ENCODE assay signal across 8 cellular contexts in the genomic region with DNA sequence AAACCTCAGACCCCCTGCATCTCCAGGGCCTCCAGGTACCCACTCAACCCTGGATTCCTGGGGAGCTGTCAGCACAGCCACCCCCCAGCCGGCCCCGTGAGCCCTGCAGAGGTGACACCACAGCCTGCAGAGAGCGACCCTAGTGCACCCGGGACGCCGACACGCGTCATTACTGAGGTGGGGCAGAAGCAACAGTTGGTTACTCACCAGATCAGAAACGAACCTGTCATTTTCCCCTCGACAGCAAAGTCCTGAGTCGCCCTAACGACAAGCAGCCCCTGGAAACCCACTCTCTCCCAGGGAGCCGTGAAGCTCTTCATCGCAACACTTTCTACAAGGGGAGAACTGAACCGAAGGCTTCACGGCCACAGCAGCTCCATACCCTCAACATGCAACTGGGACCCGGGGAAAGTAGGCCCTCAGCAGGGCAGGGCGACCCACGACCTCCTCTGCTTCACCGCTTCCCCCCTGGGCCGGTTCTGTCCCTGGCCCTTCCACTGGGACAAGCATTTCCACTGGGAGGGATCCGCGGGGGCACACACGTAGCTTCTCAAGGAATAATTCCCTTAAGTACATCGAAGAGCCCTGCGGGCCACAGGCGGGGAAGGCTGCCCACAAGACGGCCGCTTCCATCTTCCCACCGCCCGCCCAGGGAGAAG. TPM values are rescaled to one million over a fixed set of nuclear protein-coding genes. Genes with fewer than 3 reads are reported as not detected.
A peak's percentile ranks its signal among the peaks of the same experiment; 100 is the strongest.
DNase-seq lines count a peak whose midpoint lies in the region; ATAC-seq, FAIRE-seq and TF ChIP-seq lines count a peak whose summit lies in the region.

No MANE protein-coding gene starts in this region.

- peaks cover 13% of the 10 kb centered on the region for H3K4me1 ChIP-seq in Caco-2
- H3K4me1 ChIP-seq in RWPE2 (ENCODE audit: insufficient read depth, poor library complexity, severe bottlenecking) = peaks cover 9% of the 10 kb centered on the region
- peaks cover 19% of the 10 kb centered on the region for H3K4me1 ChIP-seq in keratinocyte (ENCODE audit: control insufficient read depth, extremely low read depth, insufficient read depth, low read length)

- H2AFZ ChIP-seq in keratinocyte (ENCODE audit: control insufficient read depth, low read length) = no peak overlapping the region

- dilution Hi-C loops in keratinocyte (cut with MboI; ENCODE audit: extremely low pct_ligation_motif_present, low sequenced_read_pairs) = no loop called here

- peak overlapping the region; percentile 29 for H3K27ac ChIP-seq in RWPE2 (ENCODE audit: poor library complexity, severe bottlenecking)
- peak overlapping the region; percentile 84 for H3K27ac ChIP-seq in keratinocyte (ENCODE audit: control insufficient read depth, insufficient read depth, low read length)

- ATAC-seq in RWPE2 (ENCODE audit: low read depth) (peak; percentile 40; the same call in 2 of the 3 replicates), HG02678 (IDR thresholded peaks at IDR 0.05; ENCODE audit: unreplicated experiment) (no peak)
- ATAC-seq in activated naive CD4-positive, alpha-beta T cell treated with anti-CD3 and anti-CD28 coated beads, Interleukin-2, amount 50 U/mL, for 72 hours = peak; percentile 72 to 77

- H4K20me1 ChIP-seq in keratinocyte (ENCODE audit: control insufficient read depth, extremely low read depth, insufficient read depth, low read length) = peaks cover 36% of the 10 kb centered on the region

- no peaks in the 10 kb centered on the region for H3K9me3 ChIP-seq in Caco-2
- peaks cover 6% of the 10 kb centered on the region for H3K9me3 ChIP-seq in RWPE2 (ENCODE audit: severe bottlenecking)
- no peaks in the 10 kb centered on the region for H3K9me3 ChIP-seq in keratinocyte (ENCODE audit: control insufficient read depth, low read depth, low read length)

- peak overlapping the region; percentile 77 for H3K4me3 Mint-ChIP-seq in Caco-2 (ENCODE audit: unreplicated experiment)

- H3K79me2 ChIP-seq in keratinocyte (ENCODE audit: control insufficient read depth, insufficient read depth, low read length) = peaks cover 60% of the 10 kb centered on the region

- H3K9ac ChIP-seq in keratinocyte (ENCODE audit: control insufficient read depth, extremely low read depth, insufficient read depth, low read length) = peak overlapping the region; percentile 92

- intact Hi-C loops in Caco-2 (cut with micrococcal nuclease; ENCODE audit: unreplicated experiment) = no loop called here

- H3K4me1 Mint-ChIP-seq in Caco-2 (ENCODE audit: low read depth, unreplicated experiment) = no peaks in the 10 kb centered on the region

- H3K27me3 Mint-ChIP-seq in Caco-2 (ENCODE audit: insufficient read depth, unreplicated experiment) = no peaks in the 10 kb centered on the region

- peaks cover 6% of the 10 kb centered on the region for H3K9me1 ChIP-seq in keratinocyte (ENCODE audit: control insufficient read depth, extremely low read depth, insufficient read depth, low read length)

- H3K36me3 ChIP-seq in Caco-2 (ENCODE audit: control insufficient read depth, insufficient read depth, low read length) (peaks cover 6% of the 10 kb centered on the region), RWPE2 (ENCODE audit: low read depth) (peaks cover 50% of the 10 kb centered on the region), keratinocyte (ENCODE audit: control insufficient read depth in 2 of 2, extremely low read depth in 1 of 2, insufficient read depth in 2 of 2, low read length in 2 of 2) (peaks cover 22 to 23% of the 10 kb centered on the region in 2 experiments)

- FAIRE-seq in keratinocyte (lab: Jason Lieb, UNC) = no peak

- peak overlapping the region; percentile 65 for H3K4me3 ChIP-seq in Caco-2 (ENCODE audit: low read depth, low read length)
- peak overlapping the region; percentile 87 for H3K4me3 ChIP-seq in RWPE2 (ENCODE audit: severe bottlenecking)
- peak overlapping the region; percentile 81 to 94 (median 89) for H3K4me3 ChIP-seq in keratinocyte (ENCODE audit: control insufficient read depth in 2 of 3, extremely low read depth in 1 of 3, insufficient read depth in 2 of 3, low read depth in 1 of 3, low read length in 3 of 3)

- no peaks in the 10 kb centered on the region for H3K27me3 ChIP-seq in Caco-2 (replicated peaks; ENCODE audit: control insufficient read depth, insufficient read depth, low read length)
- H3K27me3 ChIP-seq in RWPE2 (ENCODE audit: insufficient read depth, poor library complexity, severe bottlenecking) = no peaks in the 10 kb centered on the region
- H3K27me3 ChIP-seq in keratinocyte (ENCODE audit: control insufficient read depth, extremely low read depth, insufficient read depth, low read length) = no peaks in the 10 kb centered on the region

- no TSS peak for BruUV-seq in Caco-2 (replicated peaks; lab: Mats Ljungman, UMichigan)

- H3K27ac Mint-ChIP-seq in Caco-2 (ENCODE audit: unreplicated experiment) = peak overlapping the region; percentile 70
- peak overlapping the region; percentile 94 to 98 for H3K27ac Mint-ChIP-seq in activated naive CD4-positive, alpha-beta T cell treated with anti-CD3 and anti-CD28 coated beads, Interleukin-2, amount 50 U/mL, for 72 hours

- DNase-seq in Caco-2 (no peak), RWPE2 (ENCODE audit: low spot score) (no peak), keratinocyte (ENCODE audit: low read depth, low spot score) (no peak), DMS79 (lab: John Stamatoyannopoulos, UW) (no peak), DMS153 treated with DMSO at 0.1 percent for 48 hours (lab: John Stamatoyannopoulos, UW; ENCODE audit: unreplicated experiment) (no peak)
- DNase-seq in activated naive CD4-positive, alpha-beta T cell treated with anti-CD3 and anti-CD28 coated beads, Interleukin-2, amount 50 U/mL, for 72 hours (ENCODE audit: low spot score in 2 of 2) = peak in 1 of 2 donors; percentile 64
- peak; percentile 52 to 69 for DNase-seq in stimulated activated CD4-positive, alpha-beta T cell treated with anti-CD3 and anti-CD28 coated beads, Interleukin-4, amount 100 ng/mL, for 4 hours

- peak overlapping the region; percentile 98 for H3K4me2 ChIP-seq in keratinocyte (ENCODE audit: control insufficient read depth, extremely low read depth, insufficient read depth, low read depth, low read length)

- POLR2A ChIA-PET in Caco-2 (lab: Charles Lee) = interaction anchor here (0.5 kb wide), 1 partner anchor 50 kb away, joined by 5 read pairs; no protein-coding TSS in a partner anchor

- CTCF ChIA-PET in Caco-2 (lab: Charles Lee) = no interaction called here

- TF ChIP-seq CTCF in Caco-2 (IDR thresholded peaks at IDR 0.05; ENCODE audit: insufficient read depth in 1 of 2, low read depth in 1 of 2, low read length in 1 of 2, severe bottlenecking in 1 of 2, unreplicated experiment in 1 of 2) (no peak), RWPE2 (IDR thresholded peaks at IDR 0.05; ENCODE audit: poor library complexity, severe bottlenecking) (no peak), keratinocyte (optimal IDR thresholded peaks at IDR 0.05 in 1 of 3, IDR thresholded peaks at IDR 0.05 in 1 of 3, conservative IDR thresholded peaks at IDR 0.05 in 1 of 3; ENCODE audit: extremely low read depth in 1 of 3, insufficient read depth in 2 of 3, low read length in 3 of 3) (no peak)

- H3K36me3 Mint-ChIP-seq in Caco-2 (ENCODE audit: insufficient read depth, unreplicated experiment) = peaks cover 53% of the 10 kb centered on the region
- H3K36me3 Mint-ChIP-seq in activated naive CD4-positive, alpha-beta T cell treated with anti-CD3 and anti-CD28 coated beads, Interleukin-2, amount 50 U/mL, for 72 hours = peaks cover 32 to 45% of the 10 kb centered on the region in 2 donors

- H3K9me3 Mint-ChIP-seq in Caco-2 (ENCODE audit: unreplicated experiment) = no peaks in the 10 kb centered on the region
- no peaks in the 10 kb centered on the region for H3K9me3 Mint-ChIP-seq in activated naive CD4-positive, alpha-beta T cell treated with anti-CD3 and anti-CD28 coated beads, Interleukin-2, amount 50 U/mL, for 72 hours

RNA-seq across cellular contexts. Expression of gene BRD1, which starts 1.6 kb away (rescaled TPM):
- total RNA-seq in Caco-2 (2022) = 46.9 and 48.3 TPM in 2 replicates
- total RNA-seq in activated naive CD4-positive, alpha-beta T cell treated with anti-CD3 and anti-CD28 coated beads, Interleukin-2, amount 50 U/mL, for 72 hours = 10 to 100 TPM; 27.7 to 39.0 TPM
- 3.7 to 5.0 TPM (median 4.3 TPM) in 3 replicates for polyA plus RNA-seq in keratinocyte
- 20.9 TPM for polyA plus RNA-seq in keratinocyte (2011; ENCODE audit: low read depth)
- 2.8 and 4.2 TPM in 2 replicates for polyA plus RNA-seq in keratinocyte (2011; cell fraction: cytosol; rRNA removed)
- polyA plus RNA-seq in keratinocyte (2011; cell fraction: nucleus; rRNA removed) = 19.3 and 21.4 TPM in 2 replicates
- 10.8 and 17.3 TPM in 2 replicates for polyA plus RNA-seq in keratinocyte (2012; ENCODE audit: low replicate concordance)
- polyA minus RNA-seq in keratinocyte = 5.7 to 10.7 TPM (median 6.1 TPM) in 3 replicates
- polyA minus RNA-seq in keratinocyte (2011; cell fraction: cytosol; rRNA and poly(A)+ RNA removed) = 7.3 TPM
- 17.4 and 19.2 TPM in 2 replicates for polyA minus RNA-seq in keratinocyte (2011; cell fraction: nucleus; rRNA and poly(A)+ RNA removed)

RNA-seq across cellular contexts. Expression of gene ZBED4, which starts 27.6 kb away (rescaled TPM):
- total RNA-seq in Caco-2 (2022) = 17.3 TPM in 2 replicates
- total RNA-seq in activated naive CD4-positive, alpha-beta T cell treated with anti-CD3 and anti-CD28 coated beads, Interleukin-2, amount 50 U/mL, for 72 hours = 10 to 100 TPM; 18.4 to 20.7 TPM
- polyA plus RNA-seq in keratinocyte = 4.9 to 8.0 TPM (median 7.1 TPM) in 3 replicates
- 7.9 TPM for polyA plus RNA-seq in keratinocyte (2011; ENCODE audit: low read depth)
- 8.0 and 8.7 TPM in 2 replicates for polyA plus RNA-seq in keratinocyte (2011; cell fraction: cytosol; rRNA removed)
- polyA plus RNA-seq in keratinocyte (2011; cell fraction: nucleus; rRNA removed) = 20.1 and 20.9 TPM in 2 replicates
- polyA plus RNA-seq in keratinocyte (2012; ENCODE audit: low replicate concordance) = 8.8 and 12.4 TPM in 2 replicates
- polyA minus RNA-seq in keratinocyte = 8.5 to 27.1 TPM (median 10.4 TPM) in 3 replicates
- 9.8 TPM for polyA minus RNA-seq in keratinocyte (2011; cell fraction: cytosol; rRNA and poly(A)+ RNA removed)
- 15.3 and 23.3 TPM in 2 replicates for polyA minus RNA-seq in keratinocyte (2011; cell fraction: nucleus; rRNA and poly(A)+ RNA removed)

Comparison
In these comparisons a context has a peak if more than half of its experiments do, and no peak if none do; other contexts are left out.
1. DNase-seq: peak in stimulated activated CD4-positive, alpha-beta T cell treated with anti-CD3 and anti-CD28 coated beads, Interleukin-4, amount 100 ng/mL, for 4 hours (2 of 2); none in Caco-2 (0 of 2), RWPE2 (single experiment), keratinocyte (single experiment), DMS79 (single experiment) and DMS153 treated with DMSO at 0.1 percent for 48 hours (single experiment).
2. Peak in every context shown above with its lines, with median percentiles within 50 percentile points of each other: H3K4me3 ChIP-seq.